Comparison of ENCODE assay signal across 26 cellular contexts in the genomic region with DNA sequence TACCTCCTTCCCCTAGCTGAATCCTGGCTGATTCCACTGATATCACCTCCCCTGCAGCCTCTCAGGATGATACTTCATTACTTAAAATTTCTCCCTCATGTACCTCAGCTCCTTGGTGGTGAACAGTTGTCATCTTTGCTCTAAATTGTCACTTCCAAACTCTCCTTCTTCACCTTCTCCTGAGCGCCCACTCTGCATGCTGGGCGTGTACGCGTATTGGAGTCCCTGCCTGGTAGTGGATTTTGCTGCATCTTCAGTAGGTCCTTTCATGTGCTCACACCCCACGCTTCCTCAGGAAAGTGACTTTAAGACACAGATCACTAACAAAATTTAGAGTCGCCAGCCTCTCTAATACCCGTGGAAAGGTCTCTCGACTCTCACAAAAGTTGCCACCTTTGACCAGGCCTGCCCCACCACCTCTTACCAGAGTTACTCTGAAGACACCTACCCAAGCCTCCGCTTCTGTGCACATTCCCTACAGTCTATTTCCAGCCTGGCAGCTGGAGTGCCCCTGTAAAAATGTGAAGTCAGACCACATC.
"Had no signal": no experiment of that assay in that cellular context is flagged by ENCODE, and none has a peak within 500 bp of the region (broad histone marks: within the 10 kb centered on the region; RNA-seq: fewer than 3 reads in every experiment).

No MANE protein-coding gene starts in this region.

- H3K27me3 Mint-ChIP-seq: activated CD4-positive, alpha-beta T cell treated with anti-CD3 and anti-CD28 coated beads, Interleukin-2, amount 10 ng/mL, durations not matched to agents 7 days and 5 days; activated CD8-positive, alpha-beta memory T cell treated with anti-CD3 and anti-CD28 coated beads, Interleukin-2, amount 10 ng/mL, durations not matched to agents 7 days and 5 days; central memory CD8-positive, alpha-beta T cell; stimulated activated memory B cell treated with anti-CD40 and anti-IgM and Interleukin-4, amounts not matched to agents 10 μg/mL and 1 μg/mL and 100 μg/mL, for 72 hours; stimulated activated naive CD8-positive, alpha-beta T cell treated with anti-CD3 and anti-CD28 coated beads, Interleukin-15, amount 100 ng/mL, for 72 hours had no signal

- ATAC-seq: activated CD8-positive, alpha-beta memory T cell treated with anti-CD3 and anti-CD28 coated beads, Interleukin-2, amount 10 ng/mL, durations not matched to agents 7 days and 5 days; activated CD8-positive, alpha-beta T cell treated with anti-CD3 and anti-CD28 coated beads for 36 hours; activated naive CD4-positive, alpha-beta T cell treated with anti-CD3 and anti-CD28 coated beads, Interleukin-2, amount 50 U/mL, for 72 hours; left cardiac atrium; left ventricle myocardium superior; naive thymus-derived CD8-positive, alpha-beta T cell; right cardiac atrium; stimulated activated memory B cell treated with anti-CD40 and anti-IgM and Interleukin-4, amounts not matched to agents 10 μg/mL and 1 μg/mL and 100 μg/mL, for 72 hours; stimulated activated naive CD8-positive, alpha-beta T cell treated with anti-CD3 and anti-CD28 coated beads, Interleukin-15, amount 100 ng/mL, for 72 hours had no signal

- H3K4me2 ChIP-seq: hepatocyte, neural progenitor cell had no signal

- H3K4me3 Mint-ChIP-seq: activated CD4-positive, alpha-beta T cell treated with anti-CD3 and anti-CD28 coated beads, Interleukin-2, amount 10 ng/mL, durations not matched to agents 7 days and 5 days; activated CD8-positive, alpha-beta memory T cell treated with anti-CD3 and anti-CD28 coated beads, Interleukin-2, amount 10 ng/mL, durations not matched to agents 7 days and 5 days; activated CD8-positive, alpha-beta T cell treated with anti-CD3 and anti-CD28 coated beads for 36 hours; central memory CD8-positive, alpha-beta T cell; mesothelial cell of epicardium; naive thymus-derived CD8-positive, alpha-beta T cell; neural progenitor cell; stimulated activated memory B cell treated with anti-CD40 and anti-IgM and Interleukin-4, amounts not matched to agents 10 μg/mL and 1 μg/mL and 100 μg/mL, for 72 hours; stimulated activated naive CD8-positive, alpha-beta T cell treated with anti-CD3 and anti-CD28 coated beads, Interleukin-15, amount 100 ng/mL, for 72 hours had no signal

- H2AFZ ChIP-seq: hepatocyte, neural progenitor cell had no signal

- H3K36me3 Mint-ChIP-seq: activated CD8-positive, alpha-beta memory T cell treated with anti-CD3 and anti-CD28 coated beads, Interleukin-2, amount 10 ng/mL, durations not matched to agents 7 days and 5 days; activated naive CD4-positive, alpha-beta T cell treated with anti-CD3 and anti-CD28 coated beads, Interleukin-2, amount 50 U/mL, for 72 hours; mesothelial cell of epicardium; naive thymus-derived CD8-positive, alpha-beta T cell; neural progenitor cell; stimulated activated memory B cell treated with anti-CD40 and anti-IgM and Interleukin-4, amounts not matched to agents 10 μg/mL and 1 μg/mL and 100 μg/mL, for 72 hours had no signal

- H3K27ac Mint-ChIP-seq: activated CD4-positive, alpha-beta T cell treated with anti-CD3 and anti-CD28 coated beads, Interleukin-2, amount 10 ng/mL, durations not matched to agents 7 days and 5 days; activated CD8-positive, alpha-beta memory T cell treated with anti-CD3 and anti-CD28 coated beads, Interleukin-2, amount 10 ng/mL, durations not matched to agents 7 days and 5 days; activated CD8-positive, alpha-beta T cell treated with anti-CD3 and anti-CD28 coated beads for 36 hours; activated naive CD4-positive, alpha-beta T cell treated with anti-CD3 and anti-CD28 coated beads, Interleukin-2, amount 50 U/mL, for 72 hours; activated T-helper 2 cell treated with anti-CD3 and anti-CD28 coated beads, Interferon-gamma antibody, Interleukin-2, Interleukin-4, amounts not matched to agents 10 μg/mL and 5 μg/mL and 100 μg/mL, durations not matched to agents 14 hours and 24 hours and 36 hours; mesothelial cell of epicardium; naive thymus-derived CD8-positive, alpha-beta T cell; neural progenitor cell; stimulated activated memory B cell treated with anti-CD40 and anti-IgM and Interleukin-4, amounts not matched to agents 10 μg/mL and 1 μg/mL and 100 μg/mL, for 72 hours; stimulated activated naive CD8-positive, alpha-beta T cell treated with anti-CD3 and anti-CD28 coated beads, Interleukin-15, amount 100 ng/mL, for 72 hours had no signal

- H3K27ac ChIP-seq: neural progenitor cell, upper lobe of left lung, vagina had no signal

- H3K4me1 Mint-ChIP-seq: central memory CD8-positive, alpha-beta T cell; stimulated activated memory B cell treated with anti-CD40 and anti-IgM and Interleukin-4, amounts not matched to agents 10 μg/mL and 1 μg/mL and 100 μg/mL, for 72 hours had no signal

- H3K4me3 ChIP-seq: hepatocyte, neural progenitor cell, upper lobe of left lung, vagina had no signal

- H3K79me2 ChIP-seq: hepatocyte had no signal

- H3K9me3 Mint-ChIP-seq: activated CD4-positive, alpha-beta T cell treated with anti-CD3 and anti-CD28 coated beads, Interleukin-2, amount 10 ng/mL, durations not matched to agents 7 days and 5 days; activated CD8-positive, alpha-beta T cell treated with anti-CD3 and anti-CD28 coated beads for 36 hours; activated T-helper 2 cell treated with anti-CD3 and anti-CD28 coated beads, Interferon-gamma antibody, Interleukin-2, Interleukin-4, amounts not matched to agents 10 μg/mL and 5 μg/mL and 100 μg/mL, durations not matched to agents 14 hours and 24 hours and 36 hours had no signal

- H3K36me3 ChIP-seq: neural progenitor cell, upper lobe of left lung, vagina had no signal

- H3K9ac ChIP-seq: neural progenitor cell had no signal

- H3K9me3 ChIP-seq: vagina had no signal

- DNase-seq: activated CD4-positive, alpha-beta T cell treated with anti-CD3 and anti-CD28 coated beads, Interleukin-2, amount 10 ng/mL, durations not matched to agents 7 days and 5 days; activated CD4-positive, CD25-positive, alpha-beta regulatory T cell treated with anti-CD3 and anti-CD28 coated beads, Interleukin-2, amount 50 U/mL, for 72 hours; activated CD8-positive, alpha-beta memory T cell treated with anti-CD3 and anti-CD28 coated beads, Interleukin-2, amount 10 ng/mL, durations not matched to agents 7 days and 5 days; activated CD8-positive, alpha-beta T cell treated with anti-CD3 and anti-CD28 coated beads for 36 hours; activated naive CD4-positive, alpha-beta T cell; activated T-cell treated with anti-CD3 and anti-CD28 coated beads, Interleukin-2, amount 50 U/mL, for 48 hours; effector CD8-positive, alpha-beta T cell; left cardiac atrium; left ventricle myocardium superior; naive thymus-derived CD8-positive, alpha-beta T cell; occipital lobe; right cardiac atrium; stimulated activated CD4-positive, alpha-beta T cell treated with anti-CD3 and anti-CD28 coated beads, Interleukin-12 subunit alpha, Interleukin-12 subunit beta, amount 100 ng/mL, for 4 hours; stimulated activated CD4-positive, alpha-beta T cell treated with anti-CD3 and anti-CD28 coated beads, Interleukin-4, amount 100 ng/mL, for 1 hour; stimulated activated naive CD8-positive, alpha-beta T cell treated with anti-CD3 and anti-CD28 coated beads, Interleukin-15, amount 100 ng/mL, for 72 hours; substantia nigra; T-helper 2 cell; upper lobe of left lung had no signal

- H3K27me3 ChIP-seq: hepatocyte, neural progenitor cell, upper lobe of left lung, vagina had no signal
